ENCODE assay signal across 19 cellular contexts in the genomic region with DNA sequence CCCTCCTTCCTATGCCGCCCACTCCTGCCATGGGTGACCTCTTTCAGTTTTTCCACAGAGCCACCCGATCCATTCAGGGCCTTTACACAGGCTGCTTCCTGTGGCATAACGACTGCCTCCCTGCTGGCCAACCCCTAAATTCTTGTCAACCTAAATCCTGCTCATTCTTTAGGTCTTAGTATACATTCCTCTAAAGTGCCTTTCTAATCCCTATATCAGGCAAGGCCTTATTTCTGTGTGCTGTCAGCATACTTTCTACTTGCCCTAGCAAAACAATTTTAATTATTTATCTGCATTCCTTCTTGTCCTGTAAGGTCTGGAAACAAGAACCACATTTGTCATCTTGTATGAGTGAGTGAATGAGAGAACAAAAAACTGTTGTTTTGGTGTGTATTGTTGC.
DNase-seq lines count a peak whose midpoint lies in the region; ATAC-seq, FAIRE-seq and TF ChIP-seq lines count a peak whose summit lies in the region.
"Had no signal": no experiment of that assay in that cellular context is flagged by ENCODE, and none has a peak within 500 bp of the region (broad histone marks: within the 10 kb centered on the region; RNA-seq: fewer than 3 reads in every experiment).

No MANE protein-coding gene starts in this region.

- 60 to 67% methylated on average over 3 of the region's 3 CpGs for WGBS in upper lobe of left lung, 2 donors

- H3K4me3 ChIP-seq in neural progenitor cell (no peak overlapping the region), upper lobe of left lung (no peak overlapping the region)
- no peak overlapping the region for H3K4me3 ChIP-seq in CD8-positive, alpha-beta T cell (ENCODE audit: low read depth, low read length)

- no peak for TF ChIP-seq EP300 in upper lobe of left lung (IDR thresholded peaks at IDR 0.05)

- POLR2A ChIA-PET in CD8-positive, alpha-beta T cell (lab: Charles Lee), result no interaction called here

- peaks cover 12% of the 10 kb centered on the region for H3K9me3 Mint-ChIP-seq in neural progenitor cell
- H3K9me3 Mint-ChIP-seq in CD8-positive, alpha-beta T cell, result peaks cover 2% of the 10 kb centered on the region

- H2AFZ ChIP-seq in neural progenitor cell (replicated peaks), result no peak overlapping the region

- no peaks in the 10 kb centered on the region for H3K27me3 Mint-ChIP-seq in neural progenitor cell (ENCODE audit: insufficient read depth, low read depth)
- no peaks in the 10 kb centered on the region for H3K27me3 Mint-ChIP-seq in CD8-positive, alpha-beta T cell (ENCODE audit: low read depth)

- no peak overlapping the region for H3K9ac ChIP-seq in neural progenitor cell
- H3K9ac ChIP-seq: KMS-11 had no signal

- H3K27me3 ChIP-seq in neural progenitor cell (no peaks in the 10 kb centered on the region), upper lobe of left lung (no peaks in the 10 kb centered on the region)
- no peaks in the 10 kb centered on the region for H3K27me3 ChIP-seq in CD8-positive, alpha-beta T cell (ENCODE audit: insufficient read depth, low read length)

- no peaks in the 10 kb centered on the region for H3K4me1 Mint-ChIP-seq in neural progenitor cell
- H3K4me1 Mint-ChIP-seq in CD8-positive, alpha-beta T cell (ENCODE audit: low read depth), result no peaks in the 10 kb centered on the region

- no peak for TF ChIP-seq POLR2A in upper lobe of left lung (IDR thresholded peaks at IDR 0.05)

- CTCF ChIA-PET in CD8-positive, alpha-beta T cell (lab: Charles Lee), result no interaction called here

- peak; percentile 69 for FAIRE-seq in HTR-8/SVneo (lab: Jason Lieb, UNC)
- FAIRE-seq: RCC 7860 had no signal

- no peak overlapping the region for H3K4me3 Mint-ChIP-seq in neural progenitor cell
- no peak overlapping the region for H3K4me3 Mint-ChIP-seq in CD8-positive, alpha-beta T cell

- no peak overlapping the region for H3K27ac Mint-ChIP-seq in neural progenitor cell
- H3K27ac Mint-ChIP-seq in CD8-positive, alpha-beta T cell, result no peak overlapping the region

- H3K9me3 ChIP-seq in neural progenitor cell (ENCODE audit: low read depth), result peaks cover 12% of the 10 kb centered on the region
- H3K9me3 ChIP-seq in upper lobe of left lung, result peaks cover 0 to 4% (median 2%) of the 10 kb centered on the region in 4 donors
- H3K9me3 ChIP-seq in CD8-positive, alpha-beta T cell (ENCODE audit: low read length), result no peaks in the 10 kb centered on the region

- no peaks in the 10 kb centered on the region for H3K36me3 Mint-ChIP-seq in neural progenitor cell
- H3K36me3 Mint-ChIP-seq in CD8-positive, alpha-beta T cell, result no peaks in the 10 kb centered on the region

- H3K79me2 ChIP-seq in neural progenitor cell (ENCODE audit: low read depth), result no peaks in the 10 kb centered on the region

- intact Hi-C loops in left cardiac atrium (cut with DNase I), result no loop called here
- intact Hi-C loops in CD8-positive, alpha-beta T cell (cut with DNase I, micrococcal nuclease), result no loop called here

- H3K4me2 ChIP-seq in neural progenitor cell, result no peak overlapping the region
- H3K4me2 ChIP-seq: KMS-11 had no signal

- peaks cover 5% of the 10 kb centered on the region for H3K4me1 ChIP-seq in neural progenitor cell
- no peaks in the 10 kb centered on the region for H3K4me1 ChIP-seq in upper lobe of left lung
- H3K4me1 ChIP-seq in CD8-positive, alpha-beta T cell (ENCODE audit: insufficient read depth, low read length), result no peaks in the 10 kb centered on the region

- peaks cover 9% of the 10 kb centered on the region for H3K36me3 ChIP-seq in neural progenitor cell
- H3K36me3 ChIP-seq in upper lobe of left lung, result no peaks in the 10 kb centered on the region
- H3K36me3 ChIP-seq in CD8-positive, alpha-beta T cell (ENCODE audit: insufficient read depth, low read length), result no peaks in the 10 kb centered on the region

- DNase-seq in A172 (ENCODE audit: low spot score), result peak; percentile 55
- DNase-seq in HTR-8/SVneo (ENCODE audit: insufficient read length, low spot score), result peak; percentile 25
- DNase-seq in dedifferentiated amniotic fluid mesenchymal stem cell (ENCODE audit: extremely low spot score), result peak; percentile 57
- DNase-seq in neural progenitor cell (ENCODE audit: low spot score), result peak; percentile 20
- no peak for DNase-seq in ecto neural progenitor cell (ENCODE audit: low spot score)
- no peak for DNase-seq in left cardiac atrium
- DNase-seq in upper lobe of left lung, result no peak
- DNase-seq in CD8-positive, alpha-beta T cell, result no peak
- DNase-seq: DMS79, MM.1S, NCI-H1105 treated with DMSO at 0.1 percent for 48 hours, NCI-H187 treated with DMSO at 0.1 percent for 48 hours, NCI-H82, SHP77 had no signal

- TF ChIP-seq CTCF in neural progenitor cell (IDR thresholded peaks at IDR 0.05) (no peak), upper lobe of left lung (IDR thresholded peaks at IDR 0.05) (no peak)
- no peak for TF ChIP-seq CTCF in CD8-positive, alpha-beta T cell (IDR thresholded peaks at IDR 0.05)

- H3K27ac ChIP-seq in neural progenitor cell (no peak overlapping the region), upper lobe of left lung (no peak overlapping the region)
- H3K27ac ChIP-seq in CD8-positive, alpha-beta T cell (ENCODE audit: low read depth, low read length), result no peak overlapping the region
- H3K27ac ChIP-seq: 22Rv1, C4-2B, KMS-11 had no signal

- H4K20me1 ChIP-seq in neural progenitor cell (ENCODE audit: low read depth), result no peaks in the 10 kb centered on the region

- ATAC-seq in left cardiac atrium, result no peak
- ATAC-seq in upper lobe of left lung (ENCODE audit: low FRiP score in 2 of 2), result no peak
- no peak for ATAC-seq in CD8-positive, alpha-beta T cell
- ATAC-seq: HCT116 had no signal

- H3F3A ChIP-seq in neural progenitor cell (ENCODE audit: low read depth), result no peaks in the 10 kb centered on the region

Comparison
In these comparisons a context has a peak if more than half of its experiments do, and no peak if none do; other contexts are left out.
1. DNase-seq: peak in A172 (single experiment), HTR-8/SVneo (single experiment), dedifferentiated amniotic fluid mesenchymal stem cell (single experiment) and neural progenitor cell (single experiment); none in ecto neural progenitor cell (single experiment), left cardiac atrium (single experiment), upper lobe of left lung (0 of 2) and CD8-positive, alpha-beta T cell (0 of 7).